In genomic region chr6:67450641-67451040, GRCh38 we compare ENCODE assay signal across 24 cellular contexts.
A peak's percentile ranks its signal among the peaks of the same experiment; 100 is the strongest.
DNase-seq lines count a peak whose midpoint lies in the region; ATAC-seq and TF ChIP-seq lines count a peak whose summit lies in the region.
"Had no signal": no experiment of that assay in that cellular context is flagged by ENCODE, and none has a peak within 500 bp of the region (broad histone marks: within the 10 kb centered on the region; RNA-seq: fewer than 3 reads in every experiment).

No MANE protein-coding gene starts in this region.

- H3K27me3 Mint-ChIP-seq in WTC11 (ENCODE audit: low read depth), result no peaks in the 10 kb centered on the region
- H3K27me3 Mint-ChIP-seq: T-helper 17 cell had no signal

- TF ChIP-seq EP300 in transverse colon (IDR thresholded peaks at IDR 0.05; ENCODE audit: low read depth), result no peak

- no peaks in the 10 kb centered on the region for H3K79me2 ChIP-seq in OCI-LY7 (ENCODE audit: insufficient read depth, low read depth, low read length)
- H3K79me2 ChIP-seq: parathyroid adenoma had no signal

- no peaks in the 10 kb centered on the region for H3K9me2 ChIP-seq in OCI-LY7 (ENCODE audit: insufficient read depth, low read length)

- peak overlapping the region; percentile 86 for H3K27ac ChIP-seq in OCI-LY7 (ENCODE audit: low read depth, low read length, poor library complexity, severe bottlenecking)
- no peak overlapping the region for H3K27ac ChIP-seq in transverse colon
- H3K27ac ChIP-seq: parathyroid adenoma, sigmoid colon, tibial nerve, VCaP had no signal

- H3K4me1 ChIP-seq in OCI-LY7 (ENCODE audit: insufficient read depth, low read length, poor library complexity, severe bottlenecking), result peaks cover 45% of the 10 kb centered on the region
- no peaks in the 10 kb centered on the region for H3K4me1 ChIP-seq in transverse colon
- H3K4me1 ChIP-seq: parathyroid adenoma, sigmoid colon, tibial nerve had no signal

- TF ChIP-seq CTCF in OCI-LY7 (conservative IDR thresholded peaks at IDR 0.05; ENCODE audit: low read length) (no peak), WTC11 (IDR thresholded peaks at IDR 0.05) (no peak), transverse colon (IDR thresholded peaks at IDR 0.05) (no peak)

- DNase-seq in OCI-LY7 (ENCODE audit: low spot score) (peak; percentile 95), erythroblast (lab: John Stamatoyannopoulos, UW) (no peak), WTC11 (ENCODE audit: low spot score) (no peak), transverse colon (no peak), NCI-H82 treated with DMSO at 0.1 percent for 48 hours (lab: John Stamatoyannopoulos, UW; ENCODE audit: unreplicated experiment) (no peak)
- DNase-seq: activated CD4-positive, alpha-beta T cell treated with anti-CD3 and anti-CD28 coated beads, Interleukin-2, amount 50 U/mL, for 48 hours; activated naive CD4-positive, alpha-beta T cell; caudate nucleus; DMS 273 treated with DMSO at 0.1 percent for 48 hours; foreskin melanocyte; GDM1; GOT3; natural killer cell; NCI-H1694; SHP77; sigmoid colon; stimulated activated naive CD8-positive, alpha-beta T cell treated with anti-CD3 and anti-CD28 coated beads, Interleukin-15, Interleukin-2, amounts not matched to agents 100 U/mL and 50 U/mL, for 24 hours; T-helper 17 cell had no signal

- CTCF ChIA-PET in OCI-LY7 (lab: Charles Lee; ENCODE audit: unreplicated experiment) (no interaction called here), WTC11 (lab: Charles Lee) (no interaction called here)

- no TSS peak for BruUV-seq in OCI-LY7 (replicated peaks; lab: Mats Ljungman, UMichigan)

- 0 out of 2 replicates have a peak, but pooled peaks cover 3% of the 10 kb centered on the region for H3K9me3 Mint-ChIP-seq in WTC11

- intact Hi-C loops in OCI-LY7 (cut with micrococcal nuclease; ENCODE audit: unreplicated experiment), result loop anchor here (10.0 kb wide), 1 partner anchor 634 kb away; no protein-coding TSS in a partner anchor
- intact Hi-C loops in transverse colon (cut with DNase I; ENCODE audit: low total_unique reads), result no loop called here

- peak overlapping the region; percentile 52 for H3K4me2 ChIP-seq in OCI-LY7 (ENCODE audit: low read length)

- H3K4me1 Mint-ChIP-seq in WTC11, result peaks cover 4% of the 10 kb centered on the region; the same call in 1 of the 2 replicates
- H3K4me1 Mint-ChIP-seq: natural killer cell, T-helper 17 cell had no signal

- peak overlapping the region; percentile 30; the same call in 1 of the 2 replicates for H2AFZ ChIP-seq in OCI-LY7 (ENCODE audit: low read length)
- H2AFZ ChIP-seq: parathyroid adenoma had no signal

- no peak overlapping the region for H3K4me3 Mint-ChIP-seq in WTC11
- H3K4me3 Mint-ChIP-seq: natural killer cell, T-helper 17 cell had no signal

- no peaks in the 10 kb centered on the region for H4K20me1 ChIP-seq in OCI-LY7 (ENCODE audit: insufficient read depth, low read length)

- H3K27ac Mint-ChIP-seq in WTC11, result no peak overlapping the region
- H3K27ac Mint-ChIP-seq: natural killer cell, T-helper 17 cell had no signal

- H3K27me3 ChIP-seq in transverse colon, result no peaks in the 10 kb centered on the region
- H3K27me3 ChIP-seq: sigmoid colon, tibial nerve had no signal

- H3K36me3 ChIP-seq in OCI-LY7 (ENCODE audit: insufficient read depth, low read length), result peaks cover 8% of the 10 kb centered on the region; the same call in 1 of the 2 replicates
- no peaks in the 10 kb centered on the region for H3K36me3 ChIP-seq in transverse colon
- H3K36me3 ChIP-seq: sigmoid colon, tibial nerve had no signal

- in situ Hi-C loops in transverse colon (cut with MboI; ENCODE audit: low pct_ligation_motif_present in 1 of 4, low pct_unique_long_range_greater_than_20kb in 1 of 4, low sequenced_read_pairs in 3 of 4), result no loop called here

- TF ChIP-seq POLR2A in erythroblast (IDR thresholded peaks at IDR 0.05; ENCODE audit: low read length) (no peak), transverse colon (IDR thresholded peaks at IDR 0.05) (no peak)

- H3K36me3 Mint-ChIP-seq in WTC11, result no peaks in the 10 kb centered on the region
- H3K36me3 Mint-ChIP-seq: natural killer cell had no signal

- POLR2A ChIA-PET in OCI-LY7 (lab: Charles Lee), result interaction anchor here (1.0 kb wide), 1 partner anchor 15 kb away, joined by 4 read pairs; no protein-coding TSS in a partner anchor
- POLR2A ChIA-PET in WTC11 (lab: Charles Lee), result no interaction called here

- peak; percentile 78 for ATAC-seq in GM18868 (IDR thresholded peaks at IDR 0.05; ENCODE audit: unreplicated experiment)
- ATAC-seq in HG02798 (IDR thresholded peaks at IDR 0.05; ENCODE audit: poor library complexity, unreplicated experiment), result peak; percentile 76
- peak; percentile 84 for ATAC-seq in HG03354 (IDR thresholded peaks at IDR 0.05; ENCODE audit: poor library complexity, severe bottlenecking, unreplicated experiment)
- ATAC-seq in WTC11, result no peak
- ATAC-seq: natural killer cell; stimulated activated naive CD8-positive, alpha-beta T cell treated with anti-CD3 and anti-CD28 coated beads, Interleukin-15, Interleukin-2, amounts not matched to agents 100 U/mL and 50 U/mL, for 24 hours; T-helper 17 cell had no signal

- H3K4me3 ChIP-seq in OCI-LY7 (ENCODE audit: low read depth, low read length, poor library complexity, severe bottlenecking), result peak overlapping the region; percentile 33
- H3K4me3 ChIP-seq in transverse colon, result no peak overlapping the region
- H3K4me3 ChIP-seq: sigmoid colon, tibial nerve had no signal

- peaks cover 5% of the 10 kb centered on the region; the same call in 1 of the 2 replicates for H3K9me3 ChIP-seq in OCI-LY7 (ENCODE audit: low read length)
- H3K9me3 ChIP-seq in transverse colon, result no peaks in the 10 kb centered on the region
- H3K9me3 ChIP-seq: sigmoid colon, tibial nerve had no signal

- 69 to 73% methylated on average over 4 of the region's 4 CpGs for WGBS in transverse colon (ENCODE audit: low coverage in 1 of 2), 2 donors

TF ChIP-seq in WTC11, 78 proteins besides CTCF, POLR2A, EP300 and RAD21:
- no peak for TF ChIP-seq NFATC4 (CRISPR knock-in tag; IDR thresholded peaks at IDR 0.05)
- no peak for TF ChIP-seq ATF6 (CRISPR knock-in tag; IDR thresholded peaks at IDR 0.05)
- TF ChIP-seq KAT7 (CRISPR knock-in tag; IDR thresholded peaks at IDR 0.05; ENCODE audit: borderline replicate concordance), result no peak
- no peak for TF ChIP-seq MXD4 (CRISPR knock-in tag; IDR thresholded peaks at IDR 0.05; ENCODE audit: borderline replicate concordance)
- TF ChIP-seq RORB (CRISPR knock-in tag; IDR thresholded peaks at IDR 0.05), result no peak
- TF ChIP-seq E2F1 (CRISPR knock-in tag; IDR thresholded peaks at IDR 0.05), result no peak
- TF ChIP-seq NR1H2 (CRISPR knock-in tag; IDR thresholded peaks at IDR 0.05), result no peak
- no peak for TF ChIP-seq USF1 (CRISPR knock-in tag; IDR thresholded peaks at IDR 0.05)
- TF ChIP-seq ZNF121 (CRISPR knock-in tag; IDR thresholded peaks at IDR 0.05), result no peak
- no peak for TF ChIP-seq ATF3 (CRISPR knock-in tag; conservative IDR thresholded peaks at IDR 0.05)
- TF ChIP-seq ZNF396 (CRISPR knock-in tag; IDR thresholded peaks at IDR 0.05; ENCODE audit: borderline replicate concordance), result no peak
- no peak for TF ChIP-seq ELF4 (CRISPR knock-in tag; IDR thresholded peaks at IDR 0.05; ENCODE audit: low read depth)
- no peak for TF ChIP-seq SP1 (CRISPR knock-in tag; conservative IDR thresholded peaks at IDR 0.05)
- TF ChIP-seq EMX1 (CRISPR knock-in tag; IDR thresholded peaks at IDR 0.05), result no peak
- TF ChIP-seq ZNF671 (CRISPR knock-in tag; IDR thresholded peaks at IDR 0.05), result no peak
- no peak for TF ChIP-seq ZNF423 (CRISPR knock-in tag; IDR thresholded peaks at IDR 0.05)
